8 cellular contexts compared by ENCODE assay signal in the genomic region with DNA sequence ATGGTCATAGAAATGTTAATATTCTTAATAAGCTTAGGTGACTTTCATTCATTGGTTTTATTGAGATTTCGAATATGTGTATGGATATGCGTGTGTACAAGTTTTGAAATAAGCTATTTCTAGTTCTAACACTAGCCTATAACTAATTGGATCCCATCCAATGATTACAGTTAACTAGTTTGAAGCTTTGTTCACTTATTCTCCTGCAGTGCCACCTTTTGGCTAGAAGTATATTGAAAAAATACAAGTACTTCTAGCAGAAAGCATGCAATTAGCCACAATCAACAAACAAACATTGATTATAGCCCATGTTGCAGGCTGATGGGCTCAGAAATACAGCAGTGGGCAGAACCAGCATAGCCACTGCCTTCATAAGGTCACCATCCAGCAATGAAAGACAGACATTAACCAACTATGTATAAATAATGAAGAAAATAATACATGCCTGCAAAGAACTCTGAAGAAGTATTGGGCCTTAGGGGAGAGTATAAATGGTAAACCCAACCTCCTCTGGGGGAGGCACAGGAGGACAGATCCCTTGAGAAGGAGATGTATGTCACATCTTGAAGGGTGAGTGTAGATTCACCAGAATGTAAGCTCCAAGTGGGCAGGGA. TPM values are rescaled to one million over a fixed set of nuclear protein-coding genes. Genes with fewer than 3 reads are reported as not detected.
A peak's percentile ranks its signal among the peaks of the same experiment; 100 is the strongest.
DNase-seq lines count a peak whose midpoint lies in the region; ATAC-seq, FAIRE-seq and TF ChIP-seq lines count a peak whose summit lies in the region.

No MANE protein-coding gene starts in this region.

- dilution Hi-C loops in endothelial cell of umbilical vein (cut with MboI; ENCODE audit: extremely low pct_ligation_motif_present, low sequenced_read_pairs), result no loop called here

- peak; percentile 62 for FAIRE-seq in GM18507 (lab: Jason Lieb, UNC)
- FAIRE-seq in endothelial cell of umbilical vein (lab: Jason Lieb, UNC), result peak; percentile 80

- H3K9me3 ChIP-seq in endothelial cell of umbilical vein (replicated peaks; ENCODE audit: control insufficient read depth, insufficient read depth, low read length), result no peaks in the 10 kb centered on the region

- H3K27ac ChIP-seq in endothelial cell of umbilical vein (ENCODE audit: insufficient read depth, low read depth, low read length), result no peak overlapping the region

- no peaks in the 10 kb centered on the region for H3K9me1 ChIP-seq in endothelial cell of umbilical vein (replicated peaks; ENCODE audit: control insufficient read depth, extremely low read depth, insufficient read depth, low read length)

- no peaks in the 10 kb centered on the region for H4K20me1 ChIP-seq in endothelial cell of umbilical vein (replicated peaks; ENCODE audit: control insufficient read depth, extremely low read depth, insufficient read depth, low read length)

- no TSS peak for BruUV-seq in endothelial cell of umbilical vein (replicated peaks; lab: Mats Ljungman, UMichigan)

- no peaks in the 10 kb centered on the region for H3K36me3 ChIP-seq in endothelial cell of umbilical vein (ENCODE audit: control insufficient read depth in 2 of 2, extremely low read depth in 1 of 2, insufficient read depth in 2 of 2, low read length in 2 of 2)

- DNase-seq in ACHN (peak; percentile 42), GM18507 (ENCODE audit: extremely low spot score, insufficient read length, low read depth) (no peak), NCI-H82 treated with DMSO at 0.1 percent for 48 hours (lab: John Stamatoyannopoulos, UW; ENCODE audit: unreplicated experiment) (peak; percentile 1), endothelial cell of umbilical vein (ENCODE audit: low read depth, low spot score) (peak; percentile 68), pulmonary artery endothelial cell (ENCODE audit: low read depth, low spot score) (peak; percentile 15)

- no peak overlapping the region for H3K4me2 ChIP-seq in endothelial cell of umbilical vein (ENCODE audit: insufficient read depth, low read length)

- no peak for TF ChIP-seq POLR2A in endothelial cell of umbilical vein (IDR thresholded peaks at IDR 0.05; ENCODE audit: low read depth, low read length)

- in situ Hi-C loops in ACHN (cut with HindIII; ENCODE audit: low pct_ligation_motif_present, low pct_unique_long_range_greater_than_20kb, low sequenced_read_pairs), result no loop called here

- no peak overlapping the region for H2AFZ ChIP-seq in endothelial cell of umbilical vein (ENCODE audit: low read depth, low read length)

- intact Hi-C loops in endothelial cell of umbilical vein (cut with micrococcal nuclease), result loop anchor here (1.0 to 5.0 kb wide), 6 partner anchors 114 to 1182 kb away; no protein-coding TSS in a partner anchor

- no peak for ATAC-seq in GM19455 (IDR thresholded peaks at IDR 0.05; ENCODE audit: unreplicated experiment)
- no peak for ATAC-seq in GM21717 (IDR thresholded peaks at IDR 0.05; ENCODE audit: unreplicated experiment)
- ATAC-seq in HG03457 (IDR thresholded peaks at IDR 0.05; ENCODE audit: unreplicated experiment), result no peak

- POLR2A ChIA-PET in endothelial cell of umbilical vein (lab: Charles Lee), result no interaction called here

- peak; percentile 25 to 32 for TF ChIP-seq CTCF in endothelial cell of umbilical vein (IDR thresholded peaks at IDR 0.05; ENCODE audit: extremely low read depth in 1 of 2, insufficient read depth in 1 of 2, low read depth in 1 of 2, low read length in 2 of 2)

- no peak overlapping the region for H3K4me3 ChIP-seq in endothelial cell of umbilical vein (replicated peaks in 1 of 3; ENCODE audit: insufficient read depth in 1 of 3, low read depth in 1 of 3, low read length in 3 of 3)

- CTCF ChIA-PET in endothelial cell of umbilical vein (lab: Charles Lee), result interaction anchor here (0.6 to 8.0 kb wide), 41 partner anchors 8 to 1183 kb away, joined by 3 to 234 read pairs (median 4); no protein-coding TSS in a partner anchor

- H3K9ac ChIP-seq in endothelial cell of umbilical vein (replicated peaks; ENCODE audit: extremely low read depth, insufficient read depth, low read length), result no peak overlapping the region

- H3K4me1 ChIP-seq in endothelial cell of umbilical vein (ENCODE audit: control insufficient read depth, extremely low read depth, insufficient read depth, low read length), result no peaks in the 10 kb centered on the region

- no peaks in the 10 kb centered on the region for H3K79me2 ChIP-seq in endothelial cell of umbilical vein (ENCODE audit: control insufficient read depth, insufficient read depth, low read length)

- H3K27me3 ChIP-seq in endothelial cell of umbilical vein (ENCODE audit: control insufficient read depth in 2 of 2, insufficient read depth in 2 of 2, low read length in 2 of 2), result peaks cover 15 to 22% of the 10 kb centered on the region in 2 experiments

TF ChIP-seq in endothelial cell of umbilical vein, 7 proteins besides CTCF, POLR2A, EP300 and RAD21:
- no peak for TF ChIP-seq FOS (IDR thresholded peaks at IDR 0.05; ENCODE audit: borderline replicate concordance, insufficient read depth, low read length)
- TF ChIP-seq GATA2 (IDR thresholded peaks at IDR 0.05; ENCODE audit: insufficient read depth, insufficient read length, low read depth, low read length), result no peak
- TF ChIP-seq MYC (IDR thresholded peaks at IDR 0.05; ENCODE audit: low read depth, low read length), result no peak
- no peak for TF ChIP-seq POLR2AphosphoS5 (IDR thresholded peaks at IDR 0.05; ENCODE audit: insufficient read depth, low read depth, low read length)
- no peak for TF ChIP-seq EZH2 (IDR thresholded peaks at IDR 0.05; ENCODE audit: borderline replicate concordance, low read depth, low read length, severe bottlenecking)
- no peak for TF ChIP-seq JUN (IDR thresholded peaks at IDR 0.05; ENCODE audit: borderline replicate concordance, insufficient read depth, insufficient read length, low read depth)
- TF ChIP-seq, protein P1, sequence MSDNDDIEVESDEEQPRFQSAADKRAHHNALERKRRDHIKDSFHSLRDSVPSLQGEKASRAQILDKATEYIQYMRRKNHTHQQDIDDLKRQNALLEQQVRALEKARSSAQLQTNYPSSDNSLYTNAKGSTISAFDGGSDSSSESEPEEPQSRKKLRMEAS (IDR thresholded peaks at IDR 0.05; ENCODE audit: insufficient read depth, insufficient read length), result no peak

RNA-seq across cellular contexts. Expression of a gene that starts 5.1 kb away (rescaled TPM):
- total RNA-seq in endothelial cell of umbilical vein (5.0 and 11.2 TPM in 2 replicates), pulmonary artery endothelial cell (15.2 and 63.7 TPM in 2 replicates)
- 1.2 and 1.7 TPM in 2 replicates for polyA plus RNA-seq in endothelial cell of umbilical vein
- polyA plus RNA-seq in endothelial cell of umbilical vein (2011; cell fraction: cytosol; rRNA removed), result 0.87 and 1.8 TPM in 2 replicates
- 2.5 and 4.2 TPM in 2 replicates for polyA plus RNA-seq in endothelial cell of umbilical vein (2011; cell fraction: nucleus; rRNA removed)
- 1.8 and 2.0 TPM in 2 replicates for polyA plus RNA-seq in endothelial cell of umbilical vein (2012)
- 5.7 and 14.9 TPM in 2 replicates for polyA minus RNA-seq in endothelial cell of umbilical vein
- not detected for polyA minus RNA-seq in endothelial cell of umbilical vein (2011; cell fraction: cytosol; rRNA and poly(A)+ RNA removed)
- polyA minus RNA-seq in endothelial cell of umbilical vein (2011; cell fraction: nucleus; rRNA and poly(A)+ RNA removed), result 5.8 and 8.5 TPM in 2 replicates
